In genomic region chr16:68287276-68288251, GRCh38 we compare ENCODE assay signal across 2 cellular contexts.
A peak's percentile ranks its signal among the peaks of the same experiment; 100 is the strongest.
TF ChIP-seq lines count a peak whose summit lies in the region.

No MANE protein-coding gene starts in this region.

TF ChIP-seq in A549, 52 proteins besides CTCF, POLR2A, EP300 and RAD21:
- TF ChIP-seq BHLHE40 (IDR thresholded peaks at IDR 0.05; ENCODE audit: low read depth, low read length): no peak
- no peak for TF ChIP-seq HOXA7 (CRISPR knock-in tag; IDR thresholded peaks at IDR 0.05)
- TF ChIP-seq FOSL2 (IDR thresholded peaks at IDR 0.05): no peak
- TF ChIP-seq FOSL2 (CRISPR knock-in tag; IDR thresholded peaks at IDR 0.05): peak; percentile 12; the same call in 1 of the 2 replicates
- TF ChIP-seq, protein P1, sequence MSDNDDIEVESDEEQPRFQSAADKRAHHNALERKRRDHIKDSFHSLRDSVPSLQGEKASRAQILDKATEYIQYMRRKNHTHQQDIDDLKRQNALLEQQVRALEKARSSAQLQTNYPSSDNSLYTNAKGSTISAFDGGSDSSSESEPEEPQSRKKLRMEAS (IDR thresholded peaks at IDR 0.05): no peak

TF ChIP-seq in HepG2, 621 proteins besides CTCF, POLR2A, EP300 and RAD21:
- no peak for TF ChIP-seq SCMH1 (CRISPR knock-in tag; IDR thresholded peaks at IDR 0.05; ENCODE audit: borderline replicate concordance)
- no peak for TF ChIP-seq FOSL1 (CRISPR knock-in tag; IDR thresholded peaks at IDR 0.05; ENCODE audit: borderline replicate concordance)
- TF ChIP-seq, protein P2, sequence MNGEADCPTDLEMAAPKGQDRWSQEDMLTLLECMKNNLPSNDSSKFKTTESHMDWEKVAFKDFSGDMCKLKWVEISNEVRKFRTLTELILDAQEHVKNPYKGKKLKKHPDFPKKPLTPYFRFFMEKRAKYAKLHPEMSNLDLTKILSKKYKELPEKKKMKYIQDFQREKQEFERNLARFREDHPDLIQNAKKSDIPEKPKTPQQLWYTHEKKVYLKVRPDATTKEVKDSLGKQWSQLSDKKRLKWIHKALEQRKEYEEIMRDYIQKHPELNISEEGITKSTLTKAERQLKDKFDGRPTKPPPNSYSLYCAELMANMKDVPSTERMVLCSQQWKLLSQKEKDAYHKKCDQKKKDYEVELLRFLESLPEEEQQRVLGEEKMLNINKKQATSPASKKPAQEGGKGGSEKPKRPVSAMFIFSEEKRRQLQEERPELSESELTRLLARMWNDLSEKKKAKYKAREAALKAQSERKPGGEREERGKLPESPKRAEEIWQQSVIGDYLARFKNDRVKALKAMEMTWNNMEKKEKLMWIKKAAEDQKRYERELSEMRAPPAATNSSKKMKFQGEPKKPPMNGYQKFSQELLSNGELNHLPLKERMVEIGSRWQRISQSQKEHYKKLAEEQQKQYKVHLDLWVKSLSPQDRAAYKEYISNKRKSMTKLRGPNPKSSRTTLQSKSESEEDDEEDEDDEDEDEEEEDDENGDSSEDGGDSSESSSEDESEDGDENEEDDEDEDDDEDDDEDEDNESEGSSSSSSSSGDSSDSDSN (CRISPR knock-in tag; IDR thresholded peaks at IDR 0.05): 0 out of 2 replicates have a peak, but pooled peaks have one; percentile 35
- TF ChIP-seq, protein P3, sequence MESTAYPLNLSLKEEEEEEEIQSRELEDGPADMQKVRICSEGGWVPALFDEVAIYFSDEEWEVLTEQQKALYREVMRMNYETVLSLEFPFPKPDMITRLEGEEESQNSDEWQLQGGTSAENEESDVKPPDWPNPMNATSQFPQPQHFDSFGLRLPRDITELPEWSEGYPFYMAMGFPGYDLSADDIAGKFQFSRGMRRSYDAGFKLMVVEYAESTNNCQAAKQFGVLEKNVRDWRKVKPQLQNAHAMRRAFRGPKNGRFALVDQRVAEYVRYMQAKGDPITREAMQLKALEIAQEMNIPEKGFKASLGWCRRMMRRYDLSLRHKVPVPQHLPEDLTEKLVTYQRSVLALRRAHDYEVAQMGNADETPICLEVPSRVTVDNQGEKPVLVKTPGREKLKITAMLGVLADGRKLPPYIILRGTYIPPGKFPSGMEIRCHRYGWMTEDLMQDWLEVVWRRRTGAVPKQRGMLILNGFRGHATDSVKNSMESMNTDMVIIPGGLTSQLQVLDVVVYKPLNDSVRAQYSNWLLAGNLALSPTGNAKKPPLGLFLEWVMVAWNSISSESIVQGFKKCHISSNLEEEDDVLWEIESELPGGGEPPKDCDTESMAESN (CRISPR knock-in tag; conservative IDR thresholded peaks at IDR 0.05): 0 out of 2 replicates have a peak, but pooled peaks have one; percentile 27
